23 cellular contexts compared by ENCODE assay signal in the genomic region with DNA sequence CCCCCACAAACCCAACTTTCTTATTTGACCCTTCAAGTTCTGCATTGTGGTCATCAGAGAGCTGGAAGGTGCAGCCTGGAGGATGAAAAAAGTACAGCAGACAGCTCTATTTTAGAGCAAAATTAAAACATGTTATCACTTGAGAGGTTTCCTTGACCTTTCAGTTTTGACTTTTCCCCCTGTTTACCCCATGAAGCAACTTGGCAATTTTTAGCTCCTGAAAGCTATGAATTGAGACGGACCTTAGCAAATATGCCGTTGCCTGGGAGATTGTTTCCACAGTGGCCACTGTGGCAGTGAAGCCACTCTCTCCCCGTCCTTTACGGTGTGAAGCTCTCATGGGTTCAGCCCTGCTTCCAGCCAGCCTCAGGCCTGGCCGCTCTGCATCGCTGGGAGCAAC.
DNase-seq lines count a peak whose midpoint lies in the region; ATAC-seq and TF ChIP-seq lines count a peak whose summit lies in the region.
"Had no signal": no experiment of that assay in that cellular context is flagged by ENCODE, and none has a peak within 500 bp of the region (broad histone marks: within the 10 kb centered on the region; RNA-seq: fewer than 3 reads in every experiment).

No MANE protein-coding gene starts in this region.

- peak; percentile 53 for DNase-seq in GM13977 (ENCODE audit: low spot score)
- DNase-seq in dermis blood vessel endothelial cell: peak; percentile 12
- no peak for DNase-seq in activated T-cell treated with anti-CD3 and anti-CD28 coated beads for 4 hours
- no peak for DNase-seq in cerebellum (ENCODE audit: low spot score)
- no peak for DNase-seq in head of caudate nucleus
- DNase-seq: activated CD8-positive, alpha-beta memory T cell treated with anti-CD3 and anti-CD28 coated beads, Interleukin-2, amount 10 ng/mL, durations not matched to agents 7 days and 5 days; activated naive CD4-positive, alpha-beta T cell treated with anti-CD3 and anti-CD28 coated beads, Interleukin-2, amount 10 ng/mL, durations not matched to agents 7 days and 5 days; activated T-cell treated with anti-CD3 and anti-CD28 coated beads, Interleukin-2, amount 50 U/mL, for 72 hours; amniotic stem cell; CD4-positive, CD25-positive, alpha-beta regulatory T cell; GOT3; MG63; natural killer cell; NCI-H2029 treated with DMSO at 0.1 percent for 48 hours; NCI-H2227 treated with DMSO at 0.1 percent for 48 hours; NCI-H69; SIG-M5; stimulated activated CD4-positive, alpha-beta T cell treated with anti-CD3 and anti-CD28 coated beads, Interleukin-2, amount 100 ng/mL, for 24 hours; substantia nigra; T-helper 9 cell; upper lobe of right lung had no signal

- ATAC-seq in HG02610 (IDR thresholded peaks at IDR 0.05; ENCODE audit: unreplicated experiment) (peak; percentile 69), GM19035 (IDR thresholded peaks at IDR 0.05; ENCODE audit: unreplicated experiment) (no peak)
- ATAC-seq: activated CD8-positive, alpha-beta memory T cell treated with anti-CD3 and anti-CD28 coated beads, Interleukin-2, amount 10 ng/mL, durations not matched to agents 7 days and 5 days; activated T-cell treated with anti-CD3 and anti-CD28 coated beads, Interleukin-2, amount 50 U/mL, for 72 hours; natural killer cell; upper lobe of right lung had no signal

- intact Hi-C loops in head of caudate nucleus (cut with DNase I): no loop called here

- peak; percentile 34 for TF ChIP-seq CTCF in GM13977 (IDR thresholded peaks at IDR 0.05; ENCODE audit: extremely low read depth, insufficient read depth, missing control alignments)

- in situ Hi-C loops in GM13977 (cut with MboI; ENCODE audit: low pct_unique_long_range_greater_than_20kb, low sequenced_read_pairs, unreplicated experiment): no loop called here

Comparison
In these comparisons a context has a peak if more than half of its experiments do, and no peak if none do; other contexts are left out.
1. DNase-seq: peak in GM13977 (single experiment) and dermis blood vessel endothelial cell (single experiment); none in activated T-cell treated with anti-CD3 and anti-CD28 coated beads for 4 hours (single experiment), cerebellum (single experiment) and head of caudate nucleus (0 of 42).